23 cellular contexts compared by ENCODE assay signal in the genomic region with DNA sequence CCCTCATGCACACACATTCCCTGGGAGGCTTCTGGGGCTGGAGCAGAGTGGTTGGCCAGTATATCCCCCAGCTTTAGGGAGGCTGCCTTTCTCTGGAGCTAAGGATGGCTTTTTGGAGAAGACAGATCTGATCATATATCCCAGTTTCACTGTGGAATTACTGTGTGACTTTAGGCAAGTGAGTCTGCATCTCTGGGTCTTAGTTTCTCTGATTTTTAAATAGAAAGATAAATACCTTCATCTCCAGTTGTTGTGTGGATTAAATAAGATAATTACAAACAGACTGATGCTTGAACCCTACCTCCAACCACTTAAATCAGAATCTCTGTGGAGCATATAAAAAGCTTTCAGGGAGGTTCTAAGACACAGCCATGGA. TPM values are rescaled to one million over a fixed set of nuclear protein-coding genes. Genes with fewer than 3 reads are reported as not detected.
DNase-seq lines count a peak whose midpoint lies in the region; ATAC-seq, FAIRE-seq and TF ChIP-seq lines count a peak whose summit lies in the region.
"Had no signal": no experiment of that assay in that cellular context is flagged by ENCODE, and none has a peak within 500 bp of the region (broad histone marks: within the 10 kb centered on the region; RNA-seq: fewer than 3 reads in every experiment).

No MANE protein-coding gene starts in this region.

- no peak for TF ChIP-seq RAD21 in GM12878 (IDR thresholded peaks at IDR 0.05; ENCODE audit: insufficient read depth, low read depth, low read length)

- POLR2A ChIA-PET in HEK293 (lab: Yijun Ruan, JAX): no interaction called here
- POLR2A ChIA-PET in GM12878 (lab: Charles Lee): no interaction called here

- no peak overlapping the region for H3K4me2 ChIP-seq in GM12878 (ENCODE audit: control insufficient read depth, insufficient read depth)

- no peak for TF ChIP-seq POLR2A in GM12878 (IDR thresholded peaks at IDR 0.05; ENCODE audit: low read depth, low read length)
- TF ChIP-seq POLR2A in spleen (IDR thresholded peaks at IDR 0.05): no peak

- peaks cover 30% of the 10 kb centered on the region for H3K4me1 Mint-ChIP-seq in activated naive CD8-positive, alpha-beta T cell (ENCODE audit: low read depth)
- H3K4me1 Mint-ChIP-seq in activated naive CD8-positive, alpha-beta T cell treated with anti-CD3 and anti-CD28 coated beads, Interleukin-2, amount 50 U/mL, for 24 hours: peaks cover 25% of the 10 kb centered on the region

- no peak for ATAC-seq in activated naive CD8-positive, alpha-beta T cell treated with anti-CD3 and anti-CD28 coated beads, Interleukin-2, amount 50 U/mL, for 24 hours
- ATAC-seq in GM12878: no peak

- H3K9ac ChIP-seq in GM12878 (ENCODE audit: control insufficient read depth, insufficient read depth, low read length): no peak overlapping the region
- H3K9ac ChIP-seq: parathyroid adenoma had no signal

- peak overlapping the region; percentile 77 for H3K27ac Mint-ChIP-seq in activated naive CD8-positive, alpha-beta T cell
- H3K27ac Mint-ChIP-seq in activated naive CD8-positive, alpha-beta T cell treated with anti-CD3 and anti-CD28 coated beads, Interleukin-2, amount 50 U/mL, for 24 hours: no peak overlapping the region
- H3K27ac Mint-ChIP-seq: naive B cell had no signal

- SMC1A ChIA-PET in GM12878 (lab: Charles Lee; ENCODE audit: uncharacterized antibody, unreplicated experiment): no interaction called here

- CTCF ChIA-PET in HEK293 (lab: Yijun Ruan, JAX) (interaction anchor here (1.0 to 16.8 kb wide), 4 partner anchors 10 to 576 kb away, joined by 3 to 589 read pairs (median 7); partner anchors contain the start of gene WNT7A), GM12878 (lab: Yijun Ruan, JAX) (interaction anchor here (1.4 kb wide), 1 partner anchor 234 kb away, joined by 5 read pairs; no protein-coding TSS in a partner anchor)

- TF ChIP-seq CTCF in HEK293 (tag by site-specific recombination; IDR thresholded peaks at IDR 0.05): no peak
- no peak for TF ChIP-seq CTCF in GM12878 (IDR thresholded peaks at IDR 0.05 in 2 of 3, conservative IDR thresholded peaks at IDR 0.05 in 1 of 3; ENCODE audit: control insufficient read depth in 2 of 3, extremely low read depth in 1 of 3, insufficient read depth in 1 of 3, low read depth in 3 of 3, low read length in 3 of 3)
- no peak for TF ChIP-seq CTCF in spleen (IDR thresholded peaks at IDR 0.05 in 8 of 11, conservative IDR thresholded peaks at IDR 0.05 in 3 of 11)
- no peak for TF ChIP-seq CTCF in brain microvascular endothelial cell (IDR thresholded peaks at IDR 0.05; ENCODE audit: low read depth, low read length, missing control alignments)

- RAD21 ChIA-PET in GM12878 (lab: Charles Lee; ENCODE audit: unreplicated experiment): no interaction called here

- no peak overlapping the region for H3K4me3 ChIP-seq in HEK293 (ENCODE audit: low read depth, low read length)
- no peak overlapping the region for H3K4me3 ChIP-seq in GM12878
- H3K4me3 ChIP-seq in spleen: no peak overlapping the region
- no peak overlapping the region for H3K4me3 ChIP-seq in brain microvascular endothelial cell (ENCODE audit: low read depth, low read length)
- H3K4me3 ChIP-seq: sigmoid colon, transverse colon had no signal

- FAIRE-seq in GM12878 (lab: Jason Lieb, UNC): no peak
- FAIRE-seq: bronchial epithelial cell, G401.6, GM19239 had no signal

- H3K27me3 Mint-ChIP-seq in activated naive CD8-positive, alpha-beta T cell: no peaks in the 10 kb centered on the region
- no peaks in the 10 kb centered on the region for H3K27me3 Mint-ChIP-seq in activated naive CD8-positive, alpha-beta T cell treated with anti-CD3 and anti-CD28 coated beads, Interleukin-2, amount 50 U/mL, for 24 hours

- no peaks in the 10 kb centered on the region for H3K79me2 ChIP-seq in GM12878 (ENCODE audit: control insufficient read depth, insufficient read depth, low read length)
- H3K79me2 ChIP-seq: parathyroid adenoma had no signal

- no peaks in the 10 kb centered on the region for H3K9me3 Mint-ChIP-seq in activated naive CD8-positive, alpha-beta T cell (ENCODE audit: low read depth)
- H3K9me3 Mint-ChIP-seq in activated naive CD8-positive, alpha-beta T cell treated with anti-CD3 and anti-CD28 coated beads, Interleukin-2, amount 50 U/mL, for 24 hours: peaks cover 9% of the 10 kb centered on the region
- H3K9me3 Mint-ChIP-seq: activated B cell treated with CpG ODN at 0.5 μM for 24 hours had no signal

- no peaks in the 10 kb centered on the region for H4K20me1 ChIP-seq in GM12878 (ENCODE audit: control insufficient read depth, insufficient read depth)

- peak overlapping the region; percentile 17 for H2AFZ ChIP-seq in GM12878 (ENCODE audit: control insufficient read depth, low read depth, low read length)

- in situ Hi-C loops in GM12878 (cut with MboI) (no loop called here), brain microvascular endothelial cell (cut with HindIII; ENCODE audit: low pct_ligation_motif_present, low sequenced_read_pairs) (no loop called here)

- H3K4me3 Mint-ChIP-seq in activated naive CD8-positive, alpha-beta T cell: peak overlapping the region; percentile 3
- no peak overlapping the region for H3K4me3 Mint-ChIP-seq in activated naive CD8-positive, alpha-beta T cell treated with anti-CD3 and anti-CD28 coated beads, Interleukin-2, amount 50 U/mL, for 24 hours
- H3K4me3 Mint-ChIP-seq: activated B cell treated with CpG ODN at 0.5 μM for 24 hours had no signal

- no peaks in the 10 kb centered on the region for H3K4me1 ChIP-seq in HEK293 (ENCODE audit: control insufficient read depth, insufficient read depth, low read length)
- no peaks in the 10 kb centered on the region for H3K4me1 ChIP-seq in GM12878 (ENCODE audit: control insufficient read depth, insufficient read depth, low read length)
- peaks cover 1 to 33% (median 19%) of the 10 kb centered on the region in 6 donors for H3K4me1 ChIP-seq in spleen

- H3K27me3 ChIP-seq in GM12878 (replicated peaks in 1 of 2; ENCODE audit: control insufficient read depth in 2 of 2, insufficient read depth in 2 of 2, low read length in 1 of 2) (no peaks in the 10 kb centered on the region), spleen (replicated peaks in 1 of 7) (peaks cover 0 to 17% (median 0%) of the 10 kb centered on the region in 7 donors), brain microvascular endothelial cell (replicated peaks) (peaks cover 6% of the 10 kb centered on the region)
- H3K27me3 ChIP-seq: foreskin keratinocyte, sigmoid colon, transverse colon had no signal

- no TSS peak for BruUV-seq in GM12878 (replicated peaks; lab: Mats Ljungman, UMichigan)

- DNase-seq in activated naive CD8-positive, alpha-beta T cell treated with anti-CD3 and anti-CD28 coated beads, Interleukin-2, amount 50 U/mL, for 24 hours: no peak
- DNase-seq in GM12878 (ENCODE audit: low read depth, low spot score): no peak
- DNase-seq in spleen: no peak
- no peak for DNase-seq in brain microvascular endothelial cell
- DNase-seq in NCI-H526 treated with DMSO at 0.1 percent for 48 hours (lab: John Stamatoyannopoulos, UW): no peak
- DNase-seq in iPS-NIHi7 (ENCODE audit: extremely low spot score): no peak
- DNase-seq: activated B cell treated with CpG ODN at 0.5 μM for 24 hours; activated CD8-positive, alpha-beta memory T cell treated with anti-CD3 and anti-CD28 coated beads, Interleukin-2, amount 50 U/mL, for 48 hours; GOT3; hippocampal formation; mesenchymal stem cell; naive B cell; SHP77 treated with DMSO at 0.1 percent for 48 hours; sigmoid colon; transverse colon had no signal

- no peaks in the 10 kb centered on the region for H3K36me3 Mint-ChIP-seq in activated naive CD8-positive, alpha-beta T cell
- H3K36me3 Mint-ChIP-seq in activated naive CD8-positive, alpha-beta T cell treated with anti-CD3 and anti-CD28 coated beads, Interleukin-2, amount 50 U/mL, for 24 hours (ENCODE audit: low read depth): no peaks in the 10 kb centered on the region
- H3K36me3 Mint-ChIP-seq: naive B cell had no signal

- intact Hi-C loops in GM12878 (cut with micrococcal nuclease; ENCODE audit: unreplicated experiment) (loop anchor here (10.0 kb wide), 1 partner anchor 314 kb away; no protein-coding TSS in a partner anchor), spleen (cut with DNase I; ENCODE audit: low total_unique reads) (loop anchor here (10.0 kb wide), 2 partner anchors 234 to 574 kb away; partner anchors contain the start of genes CHCHD4 and TMEM43)

- TF ChIP-seq EP300 in GM12878 (IDR thresholded peaks at IDR 0.05; ENCODE audit: borderline replicate concordance in 1 of 2, control insufficient read depth in 1 of 2, low read depth in 2 of 2, low read length in 2 of 2): no peak

- H3K27ac ChIP-seq in HEK293 (ENCODE audit: extremely low read depth, low read depth, low read length): no peak overlapping the region
- no peak overlapping the region for H3K27ac ChIP-seq in GM12878 (ENCODE audit: control insufficient read depth, insufficient read depth)
- H3K27ac ChIP-seq in spleen: peak overlapping the region; percentile 42 to 76 (median 66)
- no peak overlapping the region for H3K27ac ChIP-seq in brain microvascular endothelial cell
- H3K27ac ChIP-seq: foreskin keratinocyte, parathyroid adenoma, sigmoid colon, transverse colon had no signal

- H3K36me3 ChIP-seq in HEK293 (ENCODE audit: control insufficient read depth in 2 of 2, insufficient read depth in 1 of 2, low read length in 2 of 2) (no peaks in the 10 kb centered on the region), GM12878 (ENCODE audit: control insufficient read depth in 2 of 2, insufficient read depth in 2 of 2, low read length in 1 of 2) (no peaks in the 10 kb centered on the region), spleen (no peaks in the 10 kb centered on the region), brain microvascular endothelial cell (replicated peaks) (no peaks in the 10 kb centered on the region)
- H3K36me3 ChIP-seq: sigmoid colon, transverse colon had no signal

- H3K9me3 ChIP-seq in HEK293 (ENCODE audit: control insufficient read depth, insufficient read depth, low read depth, low read length): no peaks in the 10 kb centered on the region
- no peaks in the 10 kb centered on the region; the same call in 1 of the 3 replicates for H3K9me3 ChIP-seq in GM12878 (replicated peaks; ENCODE audit: control insufficient read depth, insufficient read depth, low read length)
- H3K9me3 ChIP-seq in spleen: peaks cover 0 to 8% (median 0%) of the 10 kb centered on the region in 8 donors
- H3K9me3 ChIP-seq: sigmoid colon, transverse colon had no signal

RNA-seq across cellular contexts. Expression of gene WNT7A, which starts 11.1 kb away (rescaled TPM):
- not detected in 2 replicates for total RNA-seq in GM12878 (2013; cell fraction: nucleolus; rRNA removed)
- total RNA-seq in GM12878 (2014; rRNA removed) (not detected in 2 replicates), GM12878 (2014; rRNA removed; fragmentation: Illumina TruSeq; extraction: Trizol) (not detected in 2 replicates), GM12878 (2021) (0.08 TPM in 1 of 2 replicates, not detected in the other), spleen (1 to 10 TPM; 1.4 to 6.3 (median 2.4) TPM)
- not detected for polyA plus RNA-seq in GM12878 (2011; ENCODE audit: low read depth)
- polyA plus RNA-seq in GM12878 (2011; rRNA removed) (not detected in 2 replicates), GM12878 (2014; fragmentation: Illumina TruSeq; extraction: Trizol) (not detected in 2 replicates), GM12878 (2014; fragmentation: Nextera tagmentation; extraction: Ambion mirVana) (not detected), GM12878 (2014; rRNA removed) (not detected in 2 replicates), GM12878 (2016; fragmentation: Nextera tagmentation; extraction: Ambion mirVana) (not detected), spleen (1 to 10 TPM in 1 of 3 donors, under 1 TPM in 2; 0.52 to 1.1 (median 0.59) TPM)
- polyA plus RNA-seq in GM12878 (2011; cell fraction: cytosol; rRNA removed): 0.01 TPM in 1 of 2 replicates, not detected in the other
- polyA plus RNA-seq in GM12878 (2011; cell fraction: nucleus; rRNA removed): not detected in 2 replicates
- polyA plus RNA-seq in GM12878 (2012): not detected in 2 replicates
- polyA minus RNA-seq in GM12878 (2011; rRNA and poly(A)+ RNA removed): not detected in 2 replicates
- not detected in 2 replicates for polyA minus RNA-seq in GM12878 (2011; cell fraction: cytosol; rRNA and poly(A)+ RNA removed)
- polyA minus RNA-seq in GM12878 (2011; cell fraction: nucleus; rRNA and poly(A)+ RNA removed): not detected in 2 replicates
- total RNA-seq: activated B cell treated with CpG ODN at 0.5 μM for 24 hours, dermis microvascular lymphatic vessel endothelial cell, sigmoid colon, transverse colon had no signal

Comparison
In these comparisons a context has a peak if more than half of its experiments do, and no peak if none do; other contexts are left out.
1. H3K27ac ChIP-seq: peak in spleen (8 of 8); none in HEK293 (single experiment), GM12878 (single experiment) and brain microvascular endothelial cell (single experiment).